Comparison of ENCODE assay signal across 10 cellular contexts in genomic region chr5:129271309-129271708, GRCh38.
DNase-seq lines count a peak whose midpoint lies in the region; ATAC-seq and TF ChIP-seq lines count a peak whose summit lies in the region.
"Had no signal": no experiment of that assay in that cellular context is flagged by ENCODE, and none has a peak within 500 bp of the region (broad histone marks: within the 10 kb centered on the region; RNA-seq: fewer than 3 reads in every experiment).

No MANE protein-coding gene starts in this region.

- peak; percentile 14 for DNase-seq in A172 (ENCODE audit: low spot score)
- peak; percentile 60 for DNase-seq in H9
- no peak for DNase-seq in SK-N-SH
- DNase-seq in fibroblast of the conjunctiva (ENCODE audit: low read depth) = peak; percentile 30
- DNase-seq in lower leg skin (ENCODE audit: low spot score in 2 of 2) = no peak
- DNase-seq in NCI-H446 (lab: John Stamatoyannopoulos, UW) = no peak
- no peak for DNase-seq in CD4-positive, alpha-beta memory T cell
- DNase-seq in stimulated activated naive CD8-positive, alpha-beta T cell treated with anti-CD3 and anti-CD28 coated beads, Interleukin-15, Interleukin-2, amounts not matched to agents 100 U/mL and 50 U/mL, for 24 hours = no peak

- H3K56ac ChIP-seq in H9 (ENCODE audit: insufficient read length, low read depth, low read length) = no peak overlapping the region

- H3F3A ChIP-seq in SK-N-SH (replicated peaks; ENCODE audit: insufficient read depth) = no peaks in the 10 kb centered on the region

- H3K23me2 ChIP-seq in H9 (ENCODE audit: insufficient read length, low read depth, low read length, poor library complexity, severe bottlenecking) = no peaks in the 10 kb centered on the region

- no peaks in the 10 kb centered on the region for H4K20me1 ChIP-seq in H9 (ENCODE audit: control insufficient read depth, insufficient read depth, insufficient read length)
- H4K20me1 ChIP-seq in SK-N-SH (ENCODE audit: insufficient read depth) = no peaks in the 10 kb centered on the region
- H4K20me1 ChIP-seq: BLaER1 had no signal

- no peak overlapping the region for H3K18ac ChIP-seq in H9 (ENCODE audit: insufficient read length, low read depth, low read length)

- H3K27me3 ChIP-seq in H9 (ENCODE audit: insufficient read depth, low read length) = no peaks in the 10 kb centered on the region
- H3K27me3 ChIP-seq in SK-N-SH (ENCODE audit: insufficient read depth) = no peaks in the 10 kb centered on the region
- no peaks in the 10 kb centered on the region for H3K27me3 ChIP-seq in CD4-positive, alpha-beta memory T cell (ENCODE audit: insufficient read depth, low read length)
- H3K27me3 ChIP-seq: BLaER1 had no signal

- H2AFZ ChIP-seq in H9 (ENCODE audit: low read length) (no peak overlapping the region), SK-N-SH (ENCODE audit: low read depth) (no peak overlapping the region)

- H3K4me3 Mint-ChIP-seq in H9 = no peak overlapping the region
- no peak overlapping the region for H3K4me3 Mint-ChIP-seq in CD4-positive, alpha-beta memory T cell

- H2BK5ac ChIP-seq in H9 (ENCODE audit: insufficient read length, low read length) = no peak overlapping the region

- H3K14ac ChIP-seq in H9 (ENCODE audit: insufficient read depth, low read length) = no peak overlapping the region

- no peak overlapping the region for H3K9ac ChIP-seq in H9 (ENCODE audit: extremely low read depth, insufficient read length, low read length)
- no peak overlapping the region for H3K9ac ChIP-seq in SK-N-SH
- H3K9ac ChIP-seq: BLaER1 had no signal

- H3K4me1 Mint-ChIP-seq in H9 = no peaks in the 10 kb centered on the region
- H3K4me1 Mint-ChIP-seq in CD4-positive, alpha-beta memory T cell = no peaks in the 10 kb centered on the region

- no peaks in the 10 kb centered on the region for H3K79me2 ChIP-seq in H9 (ENCODE audit: insufficient read depth, low read length)
- H3K79me2 ChIP-seq in SK-N-SH (ENCODE audit: insufficient read depth) = no peaks in the 10 kb centered on the region

- H3K4ac ChIP-seq in H9 (ENCODE audit: low read depth, low read length) = no peak overlapping the region

- no peak overlapping the region for H3K4me2 ChIP-seq in H9 (ENCODE audit: insufficient read depth, insufficient read length, low read length)
- H3K4me2 ChIP-seq in SK-N-SH = no peak overlapping the region
- H3K4me2 ChIP-seq: BLaER1 had no signal

- intact Hi-C loops in lower leg skin (cut with DNase I; ENCODE audit: low total_unique reads) = no loop called here
- intact Hi-C loops in CD4-positive, alpha-beta memory T cell (cut with micrococcal nuclease) = no loop called here

- no peak overlapping the region for H2BK120ac ChIP-seq in H9 (ENCODE audit: low read depth, low read length, poor library complexity, severe bottlenecking)

- no peak overlapping the region for H4K91ac ChIP-seq in H9 (ENCODE audit: insufficient read length, low read depth, low read length)

- POLR2A ChIA-PET in SK-N-SH (lab: Yijun Ruan, JAX) = no interaction called here
- POLR2A ChIA-PET in CD4-positive, alpha-beta memory T cell (lab: Charles Lee; ENCODE audit: partially characterized antibody) = no interaction called here

- TF ChIP-seq CTCF in H9 (conservative IDR thresholded peaks at IDR 0.05) (peak; percentile 68), SK-N-SH (IDR thresholded peaks at IDR 0.05) (no peak; the same call in 1 of the 2 replicates), lower leg skin (IDR thresholded peaks at IDR 0.05) (no peak)

- H2AK5ac ChIP-seq in H9 (ENCODE audit: insufficient read length, low read length) = no peak overlapping the region

- no peaks in the 10 kb centered on the region for H3K9me2 ChIP-seq in SK-N-SH

- no peak overlapping the region for H3K23ac ChIP-seq in H9 (ENCODE audit: insufficient read length, low read depth, low read length)

- no peak for TF ChIP-seq EP300 in SK-N-SH (IDR thresholded peaks at IDR 0.05; ENCODE audit: borderline replicate concordance in 1 of 2, low read depth in 1 of 2, low read length in 1 of 2)

- H3K79me1 ChIP-seq in H9 (ENCODE audit: insufficient read depth, low read depth, low read length, poor library complexity, severe bottlenecking) = no peaks in the 10 kb centered on the region

- WGBS in H9 (ENCODE audit: extremely low coverage, insufficient read length, low lambda C conversion rate) = no CpG with 5 or more reads among the region's 2 CpGs
- WGBS in SK-N-SH (ENCODE audit: low lambda C conversion rate) = 0% methylated on average over 2 of the region's 2 CpGs
- 34 to 43% methylated on average over 2 of the region's 2 CpGs for WGBS in lower leg skin, 2 donors

- H3T11ph ChIP-seq in H9 (ENCODE audit: low read length) = no peak overlapping the region

- H4K8ac ChIP-seq in H9 (replicated peaks; ENCODE audit: insufficient read length, low read depth, low read length) = no peak overlapping the region

- peak; percentile 32 for TF ChIP-seq RAD21 in SK-N-SH (IDR thresholded peaks at IDR 0.05; ENCODE audit: low read length)

- no peaks in the 10 kb centered on the region for H3K4me1 ChIP-seq in H9 (ENCODE audit: insufficient read depth, low read length)
- H3K4me1 ChIP-seq in SK-N-SH (ENCODE audit: control insufficient read depth in 1 of 2, insufficient read depth in 2 of 2, low read depth in 1 of 2, low read length in 1 of 2) = no peaks in the 10 kb centered on the region
- H3K4me1 ChIP-seq in CD4-positive, alpha-beta memory T cell (ENCODE audit: insufficient read depth, low read length) = no peaks in the 10 kb centered on the region
- H3K4me1 ChIP-seq: BLaER1 had no signal

- no peak overlapping the region for H2BK15ac ChIP-seq in H9 (ENCODE audit: low read depth, low read length)

- H3K9me3 Mint-ChIP-seq in H9 = no peaks in the 10 kb centered on the region
- peaks cover 0 to 3% (median under 1%) of the 10 kb centered on the region in 8 donors for H3K9me3 Mint-ChIP-seq in CD4-positive, alpha-beta memory T cell

- no peaks in the 10 kb centered on the region for H3K27me3 Mint-ChIP-seq in H9 (ENCODE audit: low read depth)
- H3K27me3 Mint-ChIP-seq in CD4-positive, alpha-beta memory T cell = peaks cover 0 to 1% of the 10 kb centered on the region in 2 donors

- H2BK12ac ChIP-seq in H9 (ENCODE audit: insufficient read length, low read depth, low read length) = no peak overlapping the region

- H3K9me3 ChIP-seq in H9 (ENCODE audit: control insufficient read depth, low read depth, low read length) (no peaks in the 10 kb centered on the region), SK-N-SH (no peaks in the 10 kb centered on the region)
- H3K9me3 ChIP-seq in CD4-positive, alpha-beta memory T cell (ENCODE audit: control insufficient read depth in 1 of 2, low read length in 2 of 2) = no peaks in the 10 kb centered on the region
- H3K9me3 ChIP-seq: BLaER1 had no signal

- no peak for TF ChIP-seq POLR2A in lower leg skin (IDR thresholded peaks at IDR 0.05)

- no peak overlapping the region for H4K5ac ChIP-seq in H9 (ENCODE audit: insufficient read length, low read depth, low read length)

- no peak overlapping the region for H3K27ac ChIP-seq in H9 (ENCODE audit: insufficient read length, low read depth, low read length)
- no peak overlapping the region for H3K27ac ChIP-seq in SK-N-SH (ENCODE audit: low read depth in 2 of 2, low read length in 1 of 2)
- H3K27ac ChIP-seq in CD4-positive, alpha-beta memory T cell (ENCODE audit: low read depth, low read length) = no peak overlapping the region
- H3K27ac ChIP-seq: BLaER1 had no signal

- CTCF ChIA-PET in SK-N-SH (lab: Yijun Ruan, JAX) = no interaction called here
- CTCF ChIA-PET in CD4-positive, alpha-beta memory T cell (lab: Charles Lee; ENCODE audit: partially characterized antibody) = no interaction called here

- no peak overlapping the region for H3K27ac Mint-ChIP-seq in H9
- no peak overlapping the region for H3K27ac Mint-ChIP-seq in CD4-positive, alpha-beta memory T cell

- no peak overlapping the region for H2BK20ac ChIP-seq in H9 (ENCODE audit: low read depth, low read length, poor library complexity, severe bottlenecking)

- H3K4me3 ChIP-seq in SK-N-SH (ENCODE audit: low read depth in 2 of 2, low read length in 1 of 2) (no peak overlapping the region), lower leg skin (ENCODE audit: low read depth, poor library complexity, severe bottlenecking) (no peak overlapping the region)
- H3K4me3 ChIP-seq in CD4-positive, alpha-beta memory T cell (ENCODE audit: low read length in 2 of 2) = no peak overlapping the region
- H3K4me3 ChIP-seq: BLaER1 had no signal

- no peaks in the 10 kb centered on the region for H3K36me3 Mint-ChIP-seq in H9 (ENCODE audit: insufficient read depth in 1 of 3, low read depth in 3 of 3)
- no peaks in the 10 kb centered on the region for H3K36me3 Mint-ChIP-seq in CD4-positive, alpha-beta memory T cell

- no peak for ATAC-seq in stimulated activated naive CD8-positive, alpha-beta T cell treated with anti-CD3 and anti-CD28 coated beads, Interleukin-15, Interleukin-2, amounts not matched to agents 100 U/mL and 50 U/mL, for 24 hours
- ATAC-seq: sciatic nerve had no signal

- no peaks in the 10 kb centered on the region for H3K36me3 ChIP-seq in SK-N-SH (replicated peaks in 1 of 2; ENCODE audit: control insufficient read depth in 1 of 2, insufficient read depth in 2 of 2, low read length in 1 of 2)
- H3K36me3 ChIP-seq in CD4-positive, alpha-beta memory T cell (ENCODE audit: insufficient read depth, low read length) = no peaks in the 10 kb centered on the region
- H3K36me3 ChIP-seq: BLaER1 had no signal

TF ChIP-seq in SK-N-SH, 30 proteins besides CTCF, POLR2A, EP300 and RAD21:
- 0 out of 2 replicates have a peak, but pooled peaks have one; percentile 13 for TF ChIP-seq SMC3 (IDR thresholded peaks at IDR 0.05; ENCODE audit: low read depth, low read length)
- no peak for TF ChIP-seq ELF1 (IDR thresholded peaks at IDR 0.05)

Comparison
In these comparisons a context has a peak if more than half of its experiments do, and no peak if none do; other contexts are left out.
1. DNase-seq: peak in A172 (single experiment), H9 (single experiment) and fibroblast of the conjunctiva (single experiment); none in SK-N-SH (single experiment), lower leg skin (0 of 2), NCI-H446 (0 of 2), CD4-positive, alpha-beta memory T cell (0 of 5) and stimulated activated naive CD8-positive, alpha-beta T cell treated with anti-CD3 and anti-CD28 coated beads, Interleukin-15, Interleukin-2, amounts not matched to agents 100 U/mL and 50 U/mL, for 24 hours (single experiment).